ENCODE assay signal across 8 cellular contexts in genomic region chr2:62505649-62506420, GRCh38. TPM values are rescaled to one million over a fixed set of nuclear protein-coding genes. Genes with fewer than 3 reads are reported as not detected.
DNase-seq lines count a peak whose midpoint lies in the region; ATAC-seq and TF ChIP-seq lines count a peak whose summit lies in the region.

Gene TMEM17 (minus strand): TSS chr2:62506195. CDS start chr2:62506129, 66 bp downstream.

- H3K27me3 ChIP-seq in neural progenitor cell: no peaks in the 10 kb centered on the region

- peak within 1 kb of the TSS; percentile 40 for H3K9ac ChIP-seq in neural progenitor cell

- H3K79me2 ChIP-seq in neural progenitor cell (ENCODE audit: low read depth): no peaks in the 10 kb centered on the region

- no peaks in the 10 kb centered on the region for H4K20me1 ChIP-seq in neural progenitor cell (ENCODE audit: low read depth)

- H3K4me1 ChIP-seq in neural progenitor cell: peaks cover 12% of the 10 kb centered on the region

- peak within 1 kb of the TSS; percentile 77 for H3K4me3 Mint-ChIP-seq in activated naive CD4-positive, alpha-beta T cell treated with anti-CD3 and anti-CD28 coated beads, Interleukin-2, amount 50 U/mL, for 24 hours
- H3K4me3 Mint-ChIP-seq in neural progenitor cell: peak within 1 kb of the TSS; percentile 86

- H3K4me1 Mint-ChIP-seq in activated naive CD4-positive, alpha-beta T cell treated with anti-CD3 and anti-CD28 coated beads, Interleukin-2, amount 50 U/mL, for 24 hours: peaks cover 10% of the 10 kb centered on the region
- peaks cover 13% of the 10 kb centered on the region for H3K4me1 Mint-ChIP-seq in neural progenitor cell

- peak within 1 kb of the TSS; percentile 87 for H2AFZ ChIP-seq in neural progenitor cell (replicated peaks)

- H3K4me2 ChIP-seq in neural progenitor cell: peak within 1 kb of the TSS; percentile 78

- H3K4me3 ChIP-seq in neural progenitor cell: peak within 1 kb of the TSS; percentile 62

- H3K27me3 Mint-ChIP-seq in activated naive CD4-positive, alpha-beta T cell treated with anti-CD3 and anti-CD28 coated beads, Interleukin-2, amount 50 U/mL, for 24 hours: peaks cover 31% of the 10 kb centered on the region
- no peaks in the 10 kb centered on the region for H3K27me3 Mint-ChIP-seq in neural progenitor cell (ENCODE audit: insufficient read depth, low read depth)

- no peaks in the 10 kb centered on the region for H3K9me3 ChIP-seq in neural progenitor cell (ENCODE audit: low read depth)

- H3F3A ChIP-seq in neural progenitor cell (ENCODE audit: low read depth): peaks cover 13% of the 10 kb centered on the region

- no peak for TF ChIP-seq CTCF in neural progenitor cell (IDR thresholded peaks at IDR 0.05)

- H3K36me3 ChIP-seq in neural progenitor cell: no peaks in the 10 kb centered on the region

- ATAC-seq in GM21447 (IDR thresholded peaks at IDR 0.05; ENCODE audit: unreplicated experiment): peak; percentile 75

- no peak within 1 kb of the TSS for H3K27ac Mint-ChIP-seq in activated naive CD4-positive, alpha-beta T cell treated with anti-CD3 and anti-CD28 coated beads, Interleukin-2, amount 50 U/mL, for 24 hours
- H3K27ac Mint-ChIP-seq in neural progenitor cell: peak within 1 kb of the TSS; percentile 80

- peak; percentile 88 for DNase-seq in Daoy (ENCODE audit: low read depth)
- peak; percentile 88 for DNase-seq in HT1080 (ENCODE audit: low read depth)
- peak; percentile 72 to 89 for DNase-seq in NOMO-1 (lab: John Stamatoyannopoulos, UW; ENCODE audit: unreplicated experiment in 2 of 2)
- peak; percentile 89 for DNase-seq in globus pallidus (ENCODE audit: low spot score)
- DNase-seq in neural progenitor cell (ENCODE audit: low spot score): peak; percentile 93
- peak; percentile 94 for DNase-seq in ureter (ENCODE audit: low spot score)

- H3K9me3 Mint-ChIP-seq in activated naive CD4-positive, alpha-beta T cell treated with anti-CD3 and anti-CD28 coated beads, Interleukin-2, amount 50 U/mL, for 24 hours: no peaks in the 10 kb centered on the region
- no peaks in the 10 kb centered on the region for H3K9me3 Mint-ChIP-seq in neural progenitor cell

- no peaks in the 10 kb centered on the region for H3K36me3 Mint-ChIP-seq in activated naive CD4-positive, alpha-beta T cell treated with anti-CD3 and anti-CD28 coated beads, Interleukin-2, amount 50 U/mL, for 24 hours
- H3K36me3 Mint-ChIP-seq in neural progenitor cell: peaks cover 3% of the 10 kb centered on the region

- H3K27ac ChIP-seq in neural progenitor cell: peak within 1 kb of the TSS; percentile 68

RNA-seq across cellular contexts. Expression of gene TMEM17, which starts in this region (rescaled TPM):
- 1.1 and 1.4 TPM in 2 replicates for total RNA-seq in Daoy (2014; rRNA removed; shearing (Covaris generic))
- 3.9 and 4.1 TPM in 2 replicates for total RNA-seq in HT1080 (2014; rRNA removed; shearing (Covaris generic))
- polyA plus RNA-seq in HT1080 (2015; cell fraction: cytosol; rRNA removed): 7.4 and 11.0 TPM in 2 replicates
- polyA plus RNA-seq in HT1080 (2015; cell fraction: nucleus; rRNA removed): 6.5 and 9.7 TPM in 2 replicates
- 1.8 and 2.4 TPM in 2 replicates for total RNA-seq in neural progenitor cell (ENCODE audit: low replicate concordance)
- total RNA-seq in ureter: 2.0 TPM

Comparison
In these comparisons a context has a peak if more than half of its experiments do, and no peak if none do; other contexts are left out.
1. Peak in every context shown above with its lines: DNase-seq, ATAC-seq, H3K4me3 ChIP-seq and H3K27ac ChIP-seq.